ENCODE assay signal across 28 cellular contexts in the genomic region with DNA sequence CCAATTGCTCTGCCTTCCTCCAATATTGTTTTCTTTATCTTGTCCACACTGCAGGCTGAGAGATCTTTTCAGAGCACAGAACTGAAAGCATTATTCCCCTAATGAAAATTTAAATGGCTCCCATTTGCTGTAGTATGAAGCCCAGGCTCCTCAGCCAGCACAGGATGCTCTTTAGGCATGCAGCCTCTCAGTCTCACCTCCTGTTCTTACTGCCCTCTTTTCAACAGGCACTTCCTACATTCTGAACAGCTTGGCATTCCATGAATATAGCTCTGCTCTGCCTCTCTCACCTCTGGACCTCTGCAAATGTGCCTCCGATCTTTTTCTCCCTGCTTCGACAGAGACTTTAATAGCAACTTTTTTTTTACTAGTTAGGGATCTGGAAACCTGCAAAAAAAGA.
"Had no signal": no experiment of that assay in that cellular context is flagged by ENCODE, and none has a peak within 500 bp of the region (broad histone marks: within the 10 kb centered on the region; RNA-seq: fewer than 3 reads in every experiment).

No MANE protein-coding gene starts in this region.

- H3K4me1 ChIP-seq: gastroesophageal sphincter, heart left ventricle, lower lobe of right lung, parathyroid adenoma, right atrium auricular region, testis, tibial artery had no signal

- H3K27me3 ChIP-seq: dorsolateral prefrontal cortex, gastroesophageal sphincter, heart left ventricle, right atrium auricular region, testis, tibial artery had no signal

- H3K4me2 ChIP-seq: smooth muscle cell had no signal

- H3K36me3 ChIP-seq: gastroesophageal sphincter, heart left ventricle, lower lobe of right lung, right atrium auricular region, tibial artery had no signal

- H3K9me3 Mint-ChIP-seq: natural killer cell treated with Interleukin-12 subunit alpha and Interleukin-12 subunit beta and Interleukin-15 and Interleukin-18, amount 100 ng/mL, for 72 hours; neural crest cell; type B pancreatic cell had no signal

- H3K79me2 ChIP-seq: parathyroid adenoma had no signal

- ATAC-seq: esophagus mucosa; gastroesophageal sphincter; heart left ventricle; left ventricle myocardium superior; lower lobe of right lung; mucosa of descending colon; natural killer cell treated with Interleukin-12 subunit alpha and Interleukin-12 subunit beta and Interleukin-15 and Interleukin-18, amount 100 ng/mL, for 72 hours; sciatic nerve; stimulated activated effector memory CD8-positive, alpha-beta T cell treated with anti-CD3 and anti-CD28 coated beads, Interleukin-12 subunit alpha, Interleukin-12 subunit beta, amount 100 ng/mL, for 72 hours had no signal

- H3K27ac Mint-ChIP-seq: naive B cell; natural killer cell treated with Interleukin-12 subunit alpha and Interleukin-12 subunit beta and Interleukin-15 and Interleukin-18, amount 100 ng/mL, for 72 hours; progenitor cell of endocrine pancreas; stimulated activated effector memory CD8-positive, alpha-beta T cell treated with anti-CD3 and anti-CD28 coated beads, Interleukin-12 subunit alpha, Interleukin-12 subunit beta, amount 100 ng/mL, for 72 hours; type B pancreatic cell had no signal

- H3K9ac ChIP-seq: parathyroid adenoma had no signal

- H3K27ac ChIP-seq: dorsolateral prefrontal cortex, epithelial cell of prostate, gastroesophageal sphincter, heart left ventricle, lower lobe of right lung, parathyroid adenoma, right atrium auricular region, testis, tibial artery had no signal

- H2AFZ ChIP-seq: parathyroid adenoma had no signal

- H3K4me1 Mint-ChIP-seq: naive B cell; stimulated activated effector memory CD8-positive, alpha-beta T cell treated with anti-CD3 and anti-CD28 coated beads, Interleukin-12 subunit alpha, Interleukin-12 subunit beta, amount 100 ng/mL, for 72 hours had no signal

- H3K9me3 ChIP-seq: gastroesophageal sphincter, heart left ventricle, lower lobe of right lung, mucosa of descending colon, right atrium auricular region, testis, tibial artery had no signal

- H3K4me3 Mint-ChIP-seq: naive B cell; natural killer cell treated with Interleukin-12 subunit alpha and Interleukin-12 subunit beta and Interleukin-15 and Interleukin-18, amount 100 ng/mL, for 72 hours; neural crest cell; stimulated activated effector memory CD8-positive, alpha-beta T cell treated with anti-CD3 and anti-CD28 coated beads, Interleukin-12 subunit alpha, Interleukin-12 subunit beta, amount 100 ng/mL, for 72 hours; type B pancreatic cell had no signal

- H3K27me3 Mint-ChIP-seq: naive B cell; natural killer cell treated with Interleukin-12 subunit alpha and Interleukin-12 subunit beta and Interleukin-15 and Interleukin-18, amount 100 ng/mL, for 72 hours; progenitor cell of endocrine pancreas; type B pancreatic cell had no signal

- H3K4me3 ChIP-seq: dorsolateral prefrontal cortex, gastroesophageal sphincter, heart left ventricle, lower lobe of right lung, mucosa of descending colon, right atrium auricular region, smooth muscle cell, testis, tibial artery had no signal

- H3K36me3 Mint-ChIP-seq: naive B cell; natural killer cell treated with Interleukin-12 subunit alpha and Interleukin-12 subunit beta and Interleukin-15 and Interleukin-18, amount 100 ng/mL, for 72 hours; stimulated activated effector memory CD8-positive, alpha-beta T cell treated with anti-CD3 and anti-CD28 coated beads, Interleukin-12 subunit alpha, Interleukin-12 subunit beta, amount 100 ng/mL, for 72 hours; type B pancreatic cell had no signal

- DNase-seq: dorsolateral prefrontal cortex; effector CD4-positive, alpha-beta T cell; foreskin fibroblast; heart left ventricle; hippocampal formation; left ventricle myocardium superior; lower lobe of right lung; mucosa of descending colon; naive B cell; stimulated activated CD4-positive, alpha-beta T cell treated with anti-CD3 and anti-CD28 coated beads, Interleukin-12 subunit alpha, Interleukin-12 subunit beta, amount 100 ng/mL, for 4 hours; stimulated activated CD4-positive, alpha-beta T cell treated with anti-CD3 and anti-CD28 coated beads, Interleukin-1b, Interleukin-23, amount 100 ng/mL, for 48 hours; stimulated activated CD4-positive, alpha-beta T cell treated with anti-CD3 and anti-CD28 coated beads, Interleukin-4, amount 100 ng/mL, for 24 hours; stimulated activated naive CD4-positive, alpha-beta T cell treated with Interleukin-2 at 50 U/mL for 16 hours; substantia nigra; testis; tibial artery had no signal
